In genomic region chr2:27497288-27497627, GRCh38 we compare ENCODE assay signal across 19 cellular contexts. TPM values are rescaled to one million over a fixed set of nuclear protein-coding genes. Genes with fewer than 3 reads are reported as not detected.
"Had no signal": no experiment of that assay in that cellular context is flagged by ENCODE, and none has a peak within 500 bp of the region (broad histone marks: within the 10 kb centered on the region; RNA-seq: fewer than 3 reads in every experiment).

No MANE protein-coding gene starts in this region.

- H3K9me3 Mint-ChIP-seq: activated naive CD4-positive, alpha-beta T cell treated with anti-CD3 and anti-CD28 coated beads, Interleukin-2, amount 50 U/mL, for 24 hours; natural killer cell treated with Interleukin-12 subunit alpha and Interleukin-12 subunit beta and Interleukin-15 and Interleukin-18, amount 100 ng/mL, for 72 hours; stimulated activated naive CD8-positive, alpha-beta T cell treated with anti-CD3 and anti-CD28 coated beads, Interleukin-15, Interleukin-2, amounts not matched to agents 100 ng/mL and 50 ng/mL, for 24 hours had no signal

- ATAC-seq: activated CD4-positive, CD25-positive, alpha-beta regulatory T cell treated with anti-CD3 and anti-CD28 coated beads, Interleukin-2, amount 50 U/mL, for 24 hours; gastroesophageal sphincter; natural killer cell treated with Interleukin-12 subunit alpha and Interleukin-12 subunit beta and Interleukin-15 and Interleukin-18, amount 100 ng/mL, for 72 hours had no signal

- H3K9me3 ChIP-seq: gastroesophageal sphincter, lower lobe of right lung, ovary, thoracic aorta had no signal

- H3K27me3 ChIP-seq: brain microvascular endothelial cell, dorsolateral prefrontal cortex, ovary had no signal

- H3K27ac Mint-ChIP-seq: activated naive CD4-positive, alpha-beta T cell treated with anti-CD3 and anti-CD28 coated beads, Interleukin-2, amount 50 U/mL, for 24 hours; natural killer cell treated with Interleukin-12 subunit alpha and Interleukin-12 subunit beta and Interleukin-15 and Interleukin-18, amount 100 ng/mL, for 72 hours; stimulated activated naive CD8-positive, alpha-beta T cell treated with anti-CD3 and anti-CD28 coated beads, Interleukin-15, Interleukin-2, amounts not matched to agents 100 ng/mL and 50 ng/mL, for 24 hours had no signal

- H3K36me3 Mint-ChIP-seq: activated naive CD4-positive, alpha-beta T cell treated with anti-CD3 and anti-CD28 coated beads, Interleukin-2, amount 50 U/mL, for 24 hours had no signal

- H3K27ac ChIP-seq: brain microvascular endothelial cell, dorsolateral prefrontal cortex, gastroesophageal sphincter, lower lobe of right lung, ovary, SK-N-MC, thoracic aorta had no signal

- H3K36me3 ChIP-seq: brain microvascular endothelial cell, lower lobe of right lung, ovary, thoracic aorta had no signal

- H3K4me3 Mint-ChIP-seq: activated naive CD4-positive, alpha-beta T cell treated with anti-CD3 and anti-CD28 coated beads, Interleukin-2, amount 50 U/mL, for 24 hours; natural killer cell treated with Interleukin-12 subunit alpha and Interleukin-12 subunit beta and Interleukin-15 and Interleukin-18, amount 100 ng/mL, for 72 hours; stimulated activated naive CD8-positive, alpha-beta T cell treated with anti-CD3 and anti-CD28 coated beads, Interleukin-15, Interleukin-2, amounts not matched to agents 100 ng/mL and 50 ng/mL, for 24 hours had no signal

- H3K4me3 ChIP-seq: dorsolateral prefrontal cortex, gastroesophageal sphincter, lower lobe of right lung, ovary, SK-N-MC, thoracic aorta had no signal

- DNase-seq: activated T-cell treated with anti-CD3 and anti-CD28 coated beads, Interleukin-2, amount 50 U/mL, for 1 hour; amygdala; brain microvascular endothelial cell; dorsolateral prefrontal cortex; lower lobe of right lung; ovary; stimulated activated CD4-positive, alpha-beta T cell treated with anti-CD3 and anti-CD28 coated beads, Interleukin-15, amount 100 ng/mL, for 24 hours; stimulated activated CD4-positive, alpha-beta T cell treated with anti-CD3 and anti-CD28 coated beads, Interleukin-4, amount 100 ng/mL, for 24 hours had no signal

RNA-seq across cellular contexts. Expression of gene GCKR, which starts 0.6 kb away (rescaled TPM):
- total RNA-seq: mononuclear cell; natural killer cell treated with Interleukin-12 subunit alpha and Interleukin-12 subunit beta and Interleukin-15 and Interleukin-18, amount 100 ng/mL, for 72 hours; skeletal muscle tissue; T-helper 1 cell treated with Interleukin-12 subunit alpha and Interleukin-12 subunit beta and Interleukin-4 antibody, amounts not matched to agents 30 ng/mL and 1 ng/mL, for 36 hours had no signal

RNA-seq across cellular contexts. Expression of gene FNDC4, which starts 2.3 kb away (rescaled TPM):
- total RNA-seq: natural killer cell treated with Interleukin-12 subunit alpha and Interleukin-12 subunit beta and Interleukin-15 and Interleukin-18, amount 100 ng/mL, for 72 hours; T-helper 1 cell treated with Interleukin-12 subunit alpha and Interleukin-12 subunit beta and Interleukin-4 antibody, amounts not matched to agents 30 ng/mL and 1 ng/mL, for 36 hours had no signal

RNA-seq across cellular contexts. Expression of gene KRTCAP3, which starts 55.1 kb away (rescaled TPM):
- total RNA-seq: cerebellum, skeletal muscle tissue had no signal
